7 cellular contexts compared by ENCODE assay signal in genomic region chr5:44808435-44809214, GRCh38. TPM values are rescaled to one million over a fixed set of nuclear protein-coding genes. Genes with fewer than 3 reads are reported as not detected.
DNase-seq lines count a peak whose midpoint lies in the region; ATAC-seq and TF ChIP-seq lines count a peak whose summit lies in the region.

TSS of gene MRPS30 (plus strand) at chr5:44808947. CDS start at chr5:44808963, 16 bp downstream.

- TF ChIP-seq CTCF in astrocyte of the cerebellum (IDR thresholded peaks at IDR 0.05; ENCODE audit: low read depth, low read length, missing control alignments) = peak; percentile 61

- DNase-seq in NCI-H1930 (lab: John Stamatoyannopoulos, UW) (peak; percentile 100), T-helper 22 cell (ENCODE audit: low read depth) (peak; percentile 81), astrocyte of the cerebellum (ENCODE audit: low read depth) (peak; percentile 99), hepatic stellate cell (ENCODE audit: low spot score) (peak; percentile 84), renal cortical epithelial cell (ENCODE audit: low read depth) (peak; percentile 100)

- in situ Hi-C loops in astrocyte of the cerebellum (cut with HindIII; ENCODE audit: low sequenced_read_pairs) = no loop called here

- ATAC-seq in GM18499 (IDR thresholded peaks at IDR 0.05; ENCODE audit: insufficient read depth, unreplicated experiment) (peak; percentile 98), HG02970 (IDR thresholded peaks at IDR 0.05; ENCODE audit: low FRiP score, unreplicated experiment) (peak; percentile 99)

- H3K4me3 ChIP-seq in astrocyte of the cerebellum (ENCODE audit: low read depth, low read length) = peak within 1 kb of the TSS; percentile 90

RNA-seq across cellular contexts. Expression of gene MRPS30, which starts in this region (rescaled TPM):
- total RNA-seq in renal cortical epithelial cell = 80.4 and 89.7 TPM in 2 replicates

Comparison
In these comparisons a context has a peak if more than half of its experiments do, and no peak if none do; other contexts are left out.
1. Peak in every context shown above with its lines: DNase-seq, ATAC-seq and H3K4me3 ChIP-seq.